11 cellular contexts compared by ENCODE assay signal in the genomic region with DNA sequence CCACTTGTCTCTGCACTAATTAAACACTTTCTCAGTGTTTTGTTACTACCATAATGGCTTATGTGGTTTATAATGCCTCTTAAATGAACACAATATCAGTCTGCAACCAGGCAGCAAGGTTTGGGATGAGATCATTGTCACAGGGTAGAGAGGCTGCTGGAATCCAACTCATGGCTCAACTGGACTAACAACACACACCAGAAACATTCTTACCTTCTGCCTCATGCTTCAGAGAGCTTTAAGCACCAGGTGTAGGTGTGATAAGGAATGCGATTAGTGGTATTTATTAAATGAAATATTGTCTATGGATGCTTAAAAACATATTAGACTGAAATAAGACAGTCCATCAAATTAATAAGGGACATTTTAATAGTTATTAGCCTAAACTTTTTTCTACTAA. TPM values are rescaled to one million over a fixed set of nuclear protein-coding genes. Genes with fewer than 3 reads are reported as not detected.
"Had no signal": no experiment of that assay in that cellular context is flagged by ENCODE, and none has a peak within 500 bp of the region (broad histone marks: within the 10 kb centered on the region; RNA-seq: fewer than 3 reads in every experiment).

No MANE protein-coding gene starts in this region.

- H3K4me3 ChIP-seq: K562 had no signal

- FAIRE-seq: HepG2, HTR-8/SVneo, K562 had no signal

- H3K27ac ChIP-seq: HL-60, KMS-11 had no signal

- ATAC-seq: HepG2, K562 had no signal

- H3K4me2 ChIP-seq: KMS-11 had no signal

- DNase-seq: IMR-90, KBM-7, KG1 had no signal

- H3K9ac ChIP-seq: KMS-11 had no signal

RNA-seq across cellular contexts. Expression of a gene that starts 25.4 kb away (rescaled TPM):
- total RNA-seq: HepG2, HT-29, HT1080, IMR-90, K562 had no signal
- polyA plus RNA-seq: HepG2, IgD-negative memory B cell, IMR-90, K562 had no signal
